ENCODE assay signal across 8 cellular contexts in genomic region chr5:63963080-63963735, GRCh38. TPM values are rescaled to one million over a fixed set of nuclear protein-coding genes. Genes with fewer than 3 reads are reported as not detected.
DNase-seq lines count a peak whose midpoint lies in the region; ATAC-seq and TF ChIP-seq lines count a peak whose summit lies in the region.

No MANE protein-coding gene starts in this region.

- H3K9me2 ChIP-seq in OCI-LY1 (ENCODE audit: low read depth, low read length) = no peaks in the 10 kb centered on the region

- H3K36me3 Mint-ChIP-seq in chondrocyte (ENCODE audit: low read depth) = peaks cover 2% of the 10 kb centered on the region
- H3K36me3 Mint-ChIP-seq in CD4-positive, alpha-beta memory T cell = no peaks in the 10 kb centered on the region

- H3K4me1 ChIP-seq in OCI-LY1 (ENCODE audit: insufficient read depth, low read length, severe bottlenecking) = no peaks in the 10 kb centered on the region
- no peaks in the 10 kb centered on the region for H3K4me1 ChIP-seq in CD4-positive, alpha-beta memory T cell (ENCODE audit: insufficient read depth, low read length)

- H3K27ac ChIP-seq in OCI-LY1 (ENCODE audit: low read depth, low read length, poor library complexity, severe bottlenecking) = no peak overlapping the region
- H3K27ac ChIP-seq in CD4-positive, alpha-beta memory T cell (ENCODE audit: low read depth, low read length) = no peak overlapping the region

- peak; percentile 89 for TF ChIP-seq CTCF in OCI-LY1 (IDR thresholded peaks at IDR 0.05; ENCODE audit: low read length)
- peak; percentile 88 for TF ChIP-seq CTCF in chondrocyte (IDR thresholded peaks at IDR 0.05)

- H3K27me3 ChIP-seq in OCI-LY1 (ENCODE audit: insufficient read depth, low read length) = no peaks in the 10 kb centered on the region
- H3K27me3 ChIP-seq in CD4-positive, alpha-beta memory T cell (ENCODE audit: insufficient read depth, low read length) = no peaks in the 10 kb centered on the region

- intact Hi-C loops in CD4-positive, alpha-beta memory T cell (cut with micrococcal nuclease) = loop anchor here (10.0 kb wide), 1 partner anchor 1498 kb away; no protein-coding TSS in a partner anchor

- DNase-seq in activated CD4-positive, alpha-beta T cell treated with anti-CD3 and anti-CD28 coated beads for 48 hours = peak; percentile 28
- DNase-seq in activated CD4-positive, alpha-beta T cell treated with anti-CD3 and anti-CD28 coated beads, Interleukin-2, amount 50 U/mL, for 1 hour = no peak
- DNase-seq in HUDEP-2 (lab: John Stamatoyannopoulos, UW; ENCODE audit: unreplicated experiment in 76 of 76) (peak in 48 of 76 experiments; percentile 0 to 61 (median 18)), chondrocyte (ENCODE audit: low spot score) (no peak), medulla oblongata (ENCODE audit: extremely low spot score) (peak; percentile 85)
- no peak for DNase-seq in CD4-positive, alpha-beta memory T cell

- no peak overlapping the region for H3K9ac ChIP-seq in OCI-LY1 (ENCODE audit: low read length)

- no peaks in the 10 kb centered on the region for H3F3A ChIP-seq in OCI-LY1 (ENCODE audit: insufficient read depth, low read length)

- H3K27ac Mint-ChIP-seq in chondrocyte (ENCODE audit: unreplicated experiment) = no peak overlapping the region
- no peak overlapping the region for H3K27ac Mint-ChIP-seq in CD4-positive, alpha-beta memory T cell

- CTCF ChIA-PET in CD4-positive, alpha-beta memory T cell (lab: Charles Lee; ENCODE audit: partially characterized antibody) = no interaction called here

- H3K4me3 Mint-ChIP-seq in chondrocyte (ENCODE audit: unreplicated experiment) = no peak overlapping the region
- H3K4me3 Mint-ChIP-seq in CD4-positive, alpha-beta memory T cell = no peak overlapping the region

- peak; percentile 85 for ATAC-seq in GM21367 (IDR thresholded peaks at IDR 0.05; ENCODE audit: unreplicated experiment)

- no peak overlapping the region for H2AFZ ChIP-seq in OCI-LY1 (ENCODE audit: low read length)

- no peak overlapping the region for H3K4me3 ChIP-seq in OCI-LY1 (ENCODE audit: low read depth, low read length, poor library complexity, severe bottlenecking)
- H3K4me3 ChIP-seq in CD4-positive, alpha-beta memory T cell (ENCODE audit: low read length in 2 of 2) = no peak overlapping the region

- H3K4me1 Mint-ChIP-seq in chondrocyte (ENCODE audit: low read depth) = peaks cover 3% of the 10 kb centered on the region
- no peaks in the 10 kb centered on the region for H3K4me1 Mint-ChIP-seq in CD4-positive, alpha-beta memory T cell

- H3K9me3 Mint-ChIP-seq in chondrocyte (ENCODE audit: low read depth) = peaks cover 2% of the 10 kb centered on the region
- peaks cover 0 to 27% (median 7%) of the 10 kb centered on the region in 8 donors for H3K9me3 Mint-ChIP-seq in CD4-positive, alpha-beta memory T cell

- no peaks in the 10 kb centered on the region for H3K9me3 ChIP-seq in OCI-LY1 (ENCODE audit: low read length)
- no peaks in the 10 kb centered on the region for H3K9me3 ChIP-seq in CD4-positive, alpha-beta memory T cell (ENCODE audit: control insufficient read depth in 1 of 2, low read length in 2 of 2)

- no peaks in the 10 kb centered on the region for H3K36me3 ChIP-seq in OCI-LY1 (ENCODE audit: insufficient read depth, low read length)
- H3K36me3 ChIP-seq in CD4-positive, alpha-beta memory T cell (ENCODE audit: insufficient read depth, low read length) = no peaks in the 10 kb centered on the region

- H3K4me2 ChIP-seq in OCI-LY1 (ENCODE audit: low read length) = no peak overlapping the region

- H4K20me1 ChIP-seq in OCI-LY1 (ENCODE audit: insufficient read depth, low read length) = no peaks in the 10 kb centered on the region

- H3K27me3 Mint-ChIP-seq in chondrocyte (ENCODE audit: low read depth) = peaks cover 48% of the 10 kb centered on the region
- peaks cover 8 to 21% of the 10 kb centered on the region in 2 donors for H3K27me3 Mint-ChIP-seq in CD4-positive, alpha-beta memory T cell

- POLR2A ChIA-PET in CD4-positive, alpha-beta memory T cell (lab: Charles Lee; ENCODE audit: partially characterized antibody) = no interaction called here

- H3K79me2 ChIP-seq in OCI-LY1 (ENCODE audit: insufficient read depth, low read length) = no peaks in the 10 kb centered on the region

RNA-seq across cellular contexts. Expression of gene HTR1A, which starts 1.0 kb away (rescaled TPM):
- total RNA-seq in chondrocyte = not detected in 3 replicates
- total RNA-seq in CD4-positive, alpha-beta memory T cell = not detected
- polyA plus RNA-seq in CD4-positive, alpha-beta memory T cell = not detected

Comparison
In these comparisons a context has a peak if more than half of its experiments do, and no peak if none do; other contexts are left out.
1. DNase-seq: peak in activated CD4-positive, alpha-beta T cell treated with anti-CD3 and anti-CD28 coated beads for 48 hours (single experiment), HUDEP-2 (48 of 76) and medulla oblongata (single experiment); none in activated CD4-positive, alpha-beta T cell treated with anti-CD3 and anti-CD28 coated beads, Interleukin-2, amount 50 U/mL, for 1 hour (single experiment), chondrocyte (single experiment) and CD4-positive, alpha-beta memory T cell (0 of 5).